In the genomic region with DNA sequence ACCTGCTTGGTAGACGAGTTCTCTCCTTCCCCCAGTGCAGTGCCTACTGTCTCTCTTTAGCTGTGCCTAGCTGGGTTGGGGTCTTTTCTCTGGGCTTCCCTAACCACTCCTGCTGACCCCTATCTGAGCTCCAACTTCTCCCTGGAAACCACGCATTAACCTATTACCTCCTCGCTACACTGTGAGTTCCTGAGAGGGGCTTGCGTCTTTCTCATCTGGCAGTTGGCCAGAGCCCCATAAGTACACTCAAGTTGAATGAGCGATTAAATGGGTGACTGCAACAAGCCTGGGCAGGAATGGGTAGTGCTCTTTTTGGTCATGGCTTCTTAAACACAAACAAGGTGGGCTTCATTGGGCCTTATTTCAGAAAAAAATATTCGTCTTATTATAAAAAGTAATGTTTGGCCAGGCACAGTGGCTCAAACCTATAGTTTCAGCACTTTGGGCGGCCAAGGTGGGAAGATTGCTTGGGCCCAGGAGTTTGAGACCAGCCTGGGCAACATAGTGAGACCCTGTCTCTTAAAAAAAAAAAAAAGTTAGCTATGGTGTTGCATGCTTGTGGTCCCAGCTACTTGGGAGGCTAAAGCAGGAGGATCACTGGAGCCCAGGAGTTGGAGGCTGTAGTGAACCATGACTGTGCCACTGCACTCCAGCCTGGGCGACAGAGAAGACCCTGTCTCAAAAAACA, we compare ENCODE assay signal across 9 cellular contexts. TPM values are rescaled to one million over a fixed set of nuclear protein-coding genes. Genes with fewer than 3 reads are reported as not detected.
DNase-seq lines count a peak whose midpoint lies in the region; ATAC-seq, FAIRE-seq and TF ChIP-seq lines count a peak whose summit lies in the region.
"Had no signal": no experiment of that assay in that cellular context is flagged by ENCODE, and none has a peak within 500 bp of the region (broad histone marks: within the 10 kb centered on the region; RNA-seq: fewer than 3 reads in every experiment).

No MANE protein-coding gene starts in this region.

- peak overlapping the region; percentile 42 for H3K9ac ChIP-seq in mucosa of stomach (ENCODE audit: low read length)

- peak overlapping the region; percentile 45 for H3K27ac Mint-ChIP-seq in Calu3 (ENCODE audit: unreplicated experiment)
- H3K27ac Mint-ChIP-seq in activated CD8-positive, alpha-beta T cell treated with anti-CD3 and anti-CD28 coated beads for 36 hours: peak overlapping the region; percentile 97

- no peaks in the 10 kb centered on the region for H3K27me3 ChIP-seq in mucosa of stomach (ENCODE audit: control insufficient read depth, insufficient read depth, low read length)

- no peak for ATAC-seq in activated CD8-positive, alpha-beta T cell treated with anti-CD3 and anti-CD28 coated beads for 36 hours
- ATAC-seq in HG03442 (IDR thresholded peaks at IDR 0.05; ENCODE audit: unreplicated experiment) (no peak), GM21576 (IDR thresholded peaks at IDR 0.05; ENCODE audit: unreplicated experiment) (no peak)

- TSS peak; percentile 90 for BruUV-seq in Calu3 (replicated peaks; lab: Mats Ljungman, UMichigan)

- intact Hi-C loops in Calu3 (cut with micrococcal nuclease; ENCODE audit: unreplicated experiment): loop anchor here (5.0 kb wide), 1 partner anchor 42 kb away; a partner anchor contains a TSS
- intact Hi-C loops in activated CD8-positive, alpha-beta T cell treated with anti-CD3 and anti-CD28 coated beads for 36 hours (cut with micrococcal nuclease): loop anchor here (2.0 kb wide), 1 partner anchor 40 kb away; no protein-coding TSS in a partner anchor

- POLR2A ChIA-PET in activated CD8-positive, alpha-beta T cell treated with anti-CD3 and anti-CD28 coated beads for 36 hours (lab: Charles Lee): interaction anchor here (0.7 to 3.8 kb wide), 7 partner anchors 13 to 102 kb away, joined by 3 to 21 read pairs (median 13); a partner anchor contains a TSS

- H3K9me3 Mint-ChIP-seq in Calu3 (ENCODE audit: low read depth, unreplicated experiment): no peaks in the 10 kb centered on the region
- H3K9me3 Mint-ChIP-seq in activated CD8-positive, alpha-beta T cell treated with anti-CD3 and anti-CD28 coated beads for 36 hours: no peaks in the 10 kb centered on the region

- no peaks in the 10 kb centered on the region for H3K9me3 ChIP-seq in mucosa of stomach (ENCODE audit: control insufficient read depth, low read length)

- H3K36me3 Mint-ChIP-seq in Calu3 (ENCODE audit: insufficient read depth, unreplicated experiment): peaks cover 5% of the 10 kb centered on the region
- no peaks in the 10 kb centered on the region for H3K36me3 Mint-ChIP-seq in activated CD8-positive, alpha-beta T cell treated with anti-CD3 and anti-CD28 coated beads for 36 hours (ENCODE audit: low read depth)

- DNase-seq in Calu3 (no peak), NCI-H1436 (lab: John Stamatoyannopoulos, UW) (peak; percentile 88), RCC 7860 (ENCODE audit: low spot score) (no peak)
- no peak for DNase-seq in activated CD8-positive, alpha-beta T cell treated with anti-CD3 and anti-CD28 coated beads for 36 hours
- no peak for DNase-seq in central memory CD4-positive, alpha-beta T cell
- DNase-seq: glutamatergic neuron had no signal

- peaks cover 74% of the 10 kb centered on the region for H3K4me1 ChIP-seq in mucosa of stomach (ENCODE audit: control insufficient read depth, insufficient read depth, low read length)

- CTCF ChIA-PET in Calu3 (lab: Charles Lee): no interaction called here
- CTCF ChIA-PET in activated CD8-positive, alpha-beta T cell treated with anti-CD3 and anti-CD28 coated beads for 36 hours (lab: Charles Lee): interaction anchor here (0.9 to 4.5 kb wide), 7 partner anchors 11 to 590 kb away, joined by 3 to 50 read pairs (median 6); a partner anchor contains a TSS

- H3K4me3 ChIP-seq in mucosa of stomach (ENCODE audit: low read length): no peak overlapping the region

- H3K27me3 Mint-ChIP-seq in Calu3 (ENCODE audit: unreplicated experiment): no peaks in the 10 kb centered on the region
- H3K27me3 Mint-ChIP-seq in activated CD8-positive, alpha-beta T cell treated with anti-CD3 and anti-CD28 coated beads for 36 hours: no peaks in the 10 kb centered on the region

- H3K4me3 Mint-ChIP-seq in Calu3 (ENCODE audit: low read depth, unreplicated experiment): no peak overlapping the region
- peak overlapping the region; percentile 72 for H3K4me3 Mint-ChIP-seq in activated CD8-positive, alpha-beta T cell treated with anti-CD3 and anti-CD28 coated beads for 36 hours

- H3K4me1 Mint-ChIP-seq in Calu3 (ENCODE audit: low read depth, unreplicated experiment): peaks cover 49% of the 10 kb centered on the region
- peaks cover 50% of the 10 kb centered on the region for H3K4me1 Mint-ChIP-seq in activated CD8-positive, alpha-beta T cell treated with anti-CD3 and anti-CD28 coated beads for 36 hours (ENCODE audit: low read depth)

- no peak for FAIRE-seq in RCC 7860 (lab: Jason Lieb, UNC)

- TF ChIP-seq CTCF in Calu3 (IDR thresholded peaks at IDR 0.05; ENCODE audit: unreplicated experiment): no peak
- TF ChIP-seq CTCF in activated CD8-positive, alpha-beta T cell treated with anti-CD3 and anti-CD28 coated beads for 36 hours (IDR thresholded peaks at IDR 0.05): no peak

- no peaks in the 10 kb centered on the region for H3K36me3 ChIP-seq in mucosa of stomach (ENCODE audit: control insufficient read depth, insufficient read depth, low read length)

RNA-seq across cellular contexts. Expression of a gene that starts 41.4 kb away (rescaled TPM):
- total RNA-seq in Calu3 (2022): 76.1 and 88.3 TPM in 2 replicates
- total RNA-seq in activated CD8-positive, alpha-beta T cell treated with anti-CD3 and anti-CD28 coated beads for 36 hours: 10 to 100 TPM; 40.1 to 44.6 TPM
